Comparison of ENCODE assay signal across 1 cellular context in genomic region chr1:222326004-222326709, GRCh38.
TF ChIP-seq lines count a peak whose summit lies in the region.

No MANE protein-coding gene starts in this region.

TF ChIP-seq in IMR-90, 13 proteins besides CTCF, POLR2A, EP300 and RAD21 (continued from another document):
- no peak for TF ChIP-seq USF2 (IDR thresholded peaks at IDR 0.05; ENCODE audit: low read depth, low read length)
- TF ChIP-seq ELK1 (IDR thresholded peaks at IDR 0.05; ENCODE audit: borderline replicate concordance, low read depth, low read length), result no peak
- TF ChIP-seq RCOR1 (IDR thresholded peaks at IDR 0.05; ENCODE audit: insufficient replicate concordance, low read length), result no peak
- no peak for TF ChIP-seq FOS (IDR thresholded peaks at IDR 0.05; ENCODE audit: low read depth, low read length)
- TF ChIP-seq MAZ (IDR thresholded peaks at IDR 0.05; ENCODE audit: borderline replicate concordance, low read depth, low read length), result no peak
- TF ChIP-seq RFX5 (IDR thresholded peaks at IDR 0.05; ENCODE audit: low read depth, low read length), result no peak
- TF ChIP-seq CEBPB (IDR thresholded peaks at IDR 0.05; ENCODE audit: low read depth, low read length), result no peak
